ENCODE assay signal across 8 cellular contexts in the genomic region with DNA sequence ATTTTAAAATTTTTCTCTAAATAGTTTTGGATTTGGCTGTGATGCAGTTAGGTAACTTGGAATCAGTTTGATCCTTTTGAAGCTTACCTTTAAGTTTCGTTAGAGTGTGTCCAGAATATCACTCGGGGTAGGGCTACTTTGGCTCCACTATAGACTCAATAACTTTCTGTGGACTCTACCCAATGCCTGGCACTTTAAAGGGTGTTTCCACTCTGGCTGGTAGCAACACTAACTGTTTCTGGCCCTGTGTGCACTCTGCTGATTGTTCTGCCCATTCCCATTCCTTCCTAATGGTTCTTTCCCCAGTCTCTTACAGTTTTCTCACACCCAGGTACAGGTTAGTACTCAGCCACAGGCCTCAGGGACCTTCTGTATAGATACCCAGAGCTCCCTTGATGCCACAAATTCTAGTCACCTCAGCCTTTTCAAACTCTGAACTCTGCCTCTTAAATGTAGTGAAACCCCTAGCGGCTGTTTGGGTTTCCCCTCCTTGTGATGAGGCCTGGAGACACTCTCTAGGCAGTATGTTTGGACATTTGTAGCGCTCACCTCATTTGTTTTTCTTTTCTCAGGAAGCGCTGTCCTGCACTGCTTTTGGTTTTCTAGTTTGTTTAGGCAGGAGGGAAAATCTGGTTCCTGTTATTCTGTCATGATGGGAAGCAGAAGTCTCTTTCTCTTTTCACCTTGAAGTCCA.
DNase-seq lines count a peak whose midpoint lies in the region; ATAC-seq and TF ChIP-seq lines count a peak whose summit lies in the region.

No MANE protein-coding gene starts in this region.

- peaks cover 59% of the 10 kb centered on the region for H3K4me1 Mint-ChIP-seq in activated T-cell treated with anti-CD3 and anti-CD28 coated beads, Interleukin-2, amount 50 U/mL, for 24 hours (ENCODE audit: low read depth)

- no peak overlapping the region for H3K4me3 ChIP-seq in WI38 (ENCODE audit: low read depth, low read length)

- peak; percentile 99 for ATAC-seq in HG02759 (IDR thresholded peaks at IDR 0.05; ENCODE audit: unreplicated experiment)
- ATAC-seq in stimulated activated naive CD8-positive, alpha-beta T cell treated with anti-CD3 and anti-CD28 coated beads, Interleukin-15, Interleukin-2, amounts not matched to agents 100 U/mL and 50 U/mL, for 24 hours, result peak; percentile 65
- ATAC-seq in SK-N-SH treated with all-trans-retinoic acid at 6 μM for 48 hours, result no peak

- H3K4me3 Mint-ChIP-seq in activated T-cell treated with anti-CD3 and anti-CD28 coated beads, Interleukin-2, amount 50 U/mL, for 24 hours, result no peak overlapping the region

- H3K9me3 Mint-ChIP-seq in activated T-cell treated with anti-CD3 and anti-CD28 coated beads, Interleukin-2, amount 50 U/mL, for 24 hours, result no peaks in the 10 kb centered on the region

- in situ Hi-C loops in ACHN (cut with HindIII; ENCODE audit: low pct_ligation_motif_present, low pct_unique_long_range_greater_than_20kb, low sequenced_read_pairs), result no loop called here

- H3K27me3 Mint-ChIP-seq in activated T-cell treated with anti-CD3 and anti-CD28 coated beads, Interleukin-2, amount 50 U/mL, for 24 hours, result no peaks in the 10 kb centered on the region

- TF ChIP-seq CTCF in WI38 (IDR thresholded peaks at IDR 0.05; ENCODE audit: low read depth, low read length), result peak; percentile 34; the same call in 1 of the 2 replicates

- H3K36me3 Mint-ChIP-seq in activated T-cell treated with anti-CD3 and anti-CD28 coated beads, Interleukin-2, amount 50 U/mL, for 24 hours (ENCODE audit: low read depth), result peaks cover 33% of the 10 kb centered on the region

- H3K27ac Mint-ChIP-seq in activated T-cell treated with anti-CD3 and anti-CD28 coated beads, Interleukin-2, amount 50 U/mL, for 24 hours, result peak overlapping the region; percentile 72

- no peak for DNase-seq in activated T-cell treated with anti-CD3 and anti-CD28 coated beads, Interleukin-2, amount 50 U/mL, for 24 hours
- DNase-seq in activated T-cell treated with anti-CD3 and anti-CD28 coated beads for 4 hours (no peak), NCI-H526 (lab: John Stamatoyannopoulos, UW) (no peak), ACHN (no peak)
- DNase-seq in stimulated activated naive CD8-positive, alpha-beta T cell treated with anti-CD3 and anti-CD28 coated beads, Interleukin-15, Interleukin-2, amounts not matched to agents 100 U/mL and 50 U/mL, for 24 hours, result no peak

TF ChIP-seq in SK-N-SH treated with all-trans-retinoic acid at 6 μM for 48 hours, 23 proteins besides CTCF, POLR2A, EP300 and RAD21:
- TF ChIP-seq, protein P1, sequence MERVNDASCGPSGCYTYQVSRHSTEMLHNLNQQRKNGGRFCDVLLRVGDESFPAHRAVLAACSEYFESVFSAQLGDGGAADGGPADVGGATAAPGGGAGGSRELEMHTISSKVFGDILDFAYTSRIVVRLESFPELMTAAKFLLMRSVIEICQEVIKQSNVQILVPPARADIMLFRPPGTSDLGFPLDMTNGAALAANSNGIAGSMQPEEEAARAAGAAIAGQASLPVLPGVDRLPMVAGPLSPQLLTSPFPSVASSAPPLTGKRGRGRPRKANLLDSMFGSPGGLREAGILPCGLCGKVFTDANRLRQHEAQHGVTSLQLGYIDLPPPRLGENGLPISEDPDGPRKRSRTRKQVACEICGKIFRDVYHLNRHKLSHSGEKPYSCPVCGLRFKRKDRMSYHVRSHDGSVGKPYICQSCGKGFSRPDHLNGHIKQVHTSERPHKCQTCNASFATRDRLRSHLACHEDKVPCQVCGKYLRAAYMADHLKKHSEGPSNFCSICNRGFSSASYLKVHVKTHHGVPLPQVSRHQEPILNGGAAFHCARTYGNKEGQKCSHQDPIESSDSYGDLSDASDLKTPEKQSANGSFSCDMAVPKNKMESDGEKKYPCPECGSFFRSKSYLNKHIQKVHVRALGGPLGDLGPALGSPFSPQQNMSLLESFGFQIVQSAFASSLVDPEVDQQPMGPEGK (CRISPR knock-in tag; IDR thresholded peaks at IDR 0.05; ENCODE audit: borderline replicate concordance), result no peak
- no peak for TF ChIP-seq ZC3H10 (CRISPR knock-in tag; IDR thresholded peaks at IDR 0.05)
TF ChIP-seq in SK-N-SH treated with all-trans-retinoic acid at 6 μM for 48 hours: peak in this region for 0.
